8 cellular contexts compared by ENCODE assay signal in the genomic region with DNA sequence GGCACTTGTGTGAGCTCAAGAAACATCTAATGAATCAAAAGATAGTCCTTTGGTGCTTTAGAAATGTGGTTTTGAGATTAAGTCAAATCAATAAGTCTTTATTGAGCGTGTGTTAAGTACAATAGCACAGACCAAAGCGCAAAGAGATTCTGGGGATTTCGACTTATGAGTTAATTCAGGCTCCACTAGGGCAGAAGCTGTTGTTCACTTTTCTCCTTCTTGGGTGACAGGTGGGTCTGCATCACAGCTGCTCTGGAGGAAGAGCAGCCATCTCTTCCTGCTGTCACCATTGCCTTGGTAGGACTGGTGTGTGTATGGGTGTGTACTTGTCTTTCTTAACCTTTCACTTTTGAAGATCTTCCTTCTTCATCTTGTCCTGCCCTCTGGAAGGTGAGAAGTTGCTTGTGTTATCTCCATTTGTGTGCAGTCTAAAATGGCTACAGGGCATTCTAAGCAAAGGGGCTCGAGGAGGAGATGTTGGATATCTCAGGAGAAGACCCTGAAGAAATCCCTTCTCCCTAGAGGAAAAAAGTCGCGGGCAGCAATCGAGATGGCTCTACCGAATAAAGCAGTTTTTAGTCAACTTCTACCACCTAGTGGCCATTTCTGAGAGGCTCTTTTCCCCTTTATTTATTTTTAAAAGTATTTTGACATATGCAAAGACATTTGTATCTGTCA. TPM values are rescaled to one million over a fixed set of nuclear protein-coding genes. Genes with fewer than 3 reads are reported as not detected.
DNase-seq lines count a peak whose midpoint lies in the region; ATAC-seq and TF ChIP-seq lines count a peak whose summit lies in the region.

No MANE protein-coding gene starts in this region.

- POLR2A ChIA-PET in OCI-LY7 (lab: Charles Lee): interaction anchor here (0.7 kb wide), 1 partner anchor 46 kb away, joined by 3 read pairs; no protein-coding TSS in a partner anchor
- POLR2A ChIA-PET in activated naive CD8-positive, alpha-beta T cell treated with anti-CD3 and anti-CD28 coated beads, Interleukin-2, amount 10 ng/mL, durations not matched to agents 7 days and 5 days (lab: Charles Lee): interaction anchor here (0.6 to 0.9 kb wide), 2 partner anchors 253 to 274 kb away, joined by 3 to 5 read pairs; no protein-coding TSS in a partner anchor

- peak; percentile 83 for DNase-seq in DMS 273 (lab: John Stamatoyannopoulos, UW; ENCODE audit: unreplicated experiment)
- DNase-seq in KBM-7: peak; percentile 79
- peak; percentile 65 for DNase-seq in OCI-LY7 (ENCODE audit: low spot score)
- peak; percentile 38 for DNase-seq in activated naive CD8-positive, alpha-beta T cell treated with anti-CD3 and anti-CD28 coated beads, Interleukin-2, amount 10 ng/mL, durations not matched to agents 7 days and 5 days
- no peak for DNase-seq in left ventricle myocardium superior
- DNase-seq in renal cortical epithelial cell (ENCODE audit: low read depth): peak; percentile 58

- H3K9me3 Mint-ChIP-seq in activated naive CD8-positive, alpha-beta T cell treated with anti-CD3 and anti-CD28 coated beads, Interleukin-2, amount 10 ng/mL, durations not matched to agents 7 days and 5 days: no peaks in the 10 kb centered on the region

- no TSS peak for BruUV-seq in OCI-LY7 (replicated peaks; lab: Mats Ljungman, UMichigan)

- peak; percentile 97 for TF ChIP-seq CTCF in OCI-LY7 (conservative IDR thresholded peaks at IDR 0.05; ENCODE audit: low read length)

- no peaks in the 10 kb centered on the region for H4K20me1 ChIP-seq in OCI-LY7 (ENCODE audit: insufficient read depth, low read length)

- peak overlapping the region; percentile 85 for H2AFZ ChIP-seq in OCI-LY7 (ENCODE audit: low read length)

- H3K27ac Mint-ChIP-seq in activated naive CD8-positive, alpha-beta T cell treated with anti-CD3 and anti-CD28 coated beads, Interleukin-2, amount 10 ng/mL, durations not matched to agents 7 days and 5 days: peak overlapping the region; percentile 87

- peaks cover 9% of the 10 kb centered on the region for H3K27me3 Mint-ChIP-seq in activated naive CD8-positive, alpha-beta T cell treated with anti-CD3 and anti-CD28 coated beads, Interleukin-2, amount 10 ng/mL, durations not matched to agents 7 days and 5 days

- no peaks in the 10 kb centered on the region for H3K4me1 ChIP-seq in OCI-LY7 (ENCODE audit: insufficient read depth, low read length, poor library complexity, severe bottlenecking)

- H3K4me3 ChIP-seq in OCI-LY7 (ENCODE audit: low read depth, low read length, poor library complexity, severe bottlenecking): peak overlapping the region; percentile 66

- peak overlapping the region; percentile 86 for H3K4me2 ChIP-seq in OCI-LY7 (ENCODE audit: low read length)

- ATAC-seq in GM21381 (IDR thresholded peaks at IDR 0.05; ENCODE audit: unreplicated experiment): peak; percentile 66
- peak; percentile 86 for ATAC-seq in activated naive CD8-positive, alpha-beta T cell treated with anti-CD3 and anti-CD28 coated beads, Interleukin-2, amount 10 ng/mL, durations not matched to agents 7 days and 5 days (ENCODE audit: low read depth)
- ATAC-seq in left ventricle myocardium superior: peak; percentile 53
- ATAC-seq in GM19463 (IDR thresholded peaks at IDR 0.05; ENCODE audit: unreplicated experiment): no peak

- no peaks in the 10 kb centered on the region for H3K36me3 Mint-ChIP-seq in activated naive CD8-positive, alpha-beta T cell treated with anti-CD3 and anti-CD28 coated beads, Interleukin-2, amount 10 ng/mL, durations not matched to agents 7 days and 5 days

- H3K9me3 ChIP-seq in OCI-LY7 (ENCODE audit: low read length): no peaks in the 10 kb centered on the region

- H3K4me1 Mint-ChIP-seq in activated naive CD8-positive, alpha-beta T cell treated with anti-CD3 and anti-CD28 coated beads, Interleukin-2, amount 10 ng/mL, durations not matched to agents 7 days and 5 days: peaks cover 10% of the 10 kb centered on the region

- intact Hi-C loops in OCI-LY7 (cut with micrococcal nuclease; ENCODE audit: unreplicated experiment) (loop anchor here (1.0 to 5.0 kb wide), 3 partner anchors 181 to 686 kb away; a partner anchor contains a TSS), left ventricle myocardium superior (cut with micrococcal nuclease) (loop anchor here (5.0 kb wide), 1 partner anchor 251 kb away; no protein-coding TSS in a partner anchor)

- H3K27ac ChIP-seq in OCI-LY7 (ENCODE audit: low read depth, low read length, poor library complexity, severe bottlenecking): no peak overlapping the region

- CTCF ChIA-PET in OCI-LY7 (lab: Charles Lee; ENCODE audit: unreplicated experiment): no interaction called here

- in situ Hi-C loops in KBM-7 (cut with MboI; ENCODE audit: low pct_unique_long_range_greater_than_20kb, low sequenced_read_pairs): no loop called here

- no peaks in the 10 kb centered on the region for H3K9me2 ChIP-seq in OCI-LY7 (ENCODE audit: insufficient read depth, low read length)

- no peaks in the 10 kb centered on the region for H3K79me2 ChIP-seq in OCI-LY7 (ENCODE audit: insufficient read depth, low read depth, low read length)

- H3K36me3 ChIP-seq in OCI-LY7 (ENCODE audit: insufficient read depth, low read length): no peaks in the 10 kb centered on the region

- H3K4me3 Mint-ChIP-seq in activated naive CD8-positive, alpha-beta T cell treated with anti-CD3 and anti-CD28 coated beads, Interleukin-2, amount 10 ng/mL, durations not matched to agents 7 days and 5 days: peak overlapping the region; percentile 96

RNA-seq across cellular contexts. Expression of a gene that starts 22.9 kb away (rescaled TPM):
- not detected in 2 replicates for total RNA-seq in OCI-LY7 (2014; rRNA removed; shearing (Covaris generic))
- 0.91 and 1.4 TPM in 2 replicates for total RNA-seq in OCI-LY7 (2022)
- total RNA-seq in activated naive CD8-positive, alpha-beta T cell treated with anti-CD3 and anti-CD28 coated beads, Interleukin-2, amount 10 ng/mL, durations not matched to agents 7 days and 5 days: 10 to 100 TPM in 1 of 2 experiments, 1 to 10 TPM in 1; 9.8 to 11.2 TPM
- 4.3 TPM for total RNA-seq in left ventricle myocardium superior
- total RNA-seq in renal cortical epithelial cell: 2.4 and 6.1 TPM in 2 replicates
